ENCODE assay signal across 31 cellular contexts in genomic region chr18:48569915-48570264, GRCh38. TPM values are rescaled to one million over a fixed set of nuclear protein-coding genes. Genes with fewer than 3 reads are reported as not detected.
DNase-seq lines count a peak whose midpoint lies in the region; ATAC-seq and TF ChIP-seq lines count a peak whose summit lies in the region.
"Had no signal": no experiment of that assay in that cellular context is flagged by ENCODE, and none has a peak within 500 bp of the region (broad histone marks: within the 10 kb centered on the region; RNA-seq: fewer than 3 reads in every experiment).

No MANE protein-coding gene starts in this region.

- no peaks in the 10 kb centered on the region for H3K27me3 ChIP-seq in right lobe of liver
- H3K27me3 ChIP-seq: neutrophil, stomach, tibial nerve had no signal

- intact Hi-C loops in right lobe of liver (cut with DNase I) = no loop called here

- H3K4me1 ChIP-seq in right lobe of liver = peaks cover 0 to 55% (median 26%) of the 10 kb centered on the region in 4 donors

- no peaks in the 10 kb centered on the region for H3K36me3 ChIP-seq in right lobe of liver
- H3K36me3 ChIP-seq: left ventricle myocardium inferior, neutrophil, stomach, tibial nerve had no signal

- peaks cover 8% of the 10 kb centered on the region for H3K36me3 Mint-ChIP-seq in type B pancreatic cell

- peak in 2 of 4 donors; percentile 5 to 33 for ATAC-seq in right lobe of liver
- ATAC-seq in HG03354 (IDR thresholded peaks at IDR 0.05; ENCODE audit: poor library complexity, severe bottlenecking, unreplicated experiment) = no peak
- ATAC-seq: activated CD4-positive, CD25-positive, alpha-beta regulatory T cell treated with anti-CD3 and anti-CD28 coated beads, Interleukin-2, amount 50 U/mL, for 24 hours; activated T-cell treated with anti-CD3 and anti-CD28 coated beads, Interleukin-2, amount 50 U/mL, for 72 hours; effector memory CD8-positive, alpha-beta T cell; esophagus mucosa; GM23338; Right ventricle myocardium inferior; sciatic nerve; SK-N-SH treated with all-trans-retinoic acid at 6 μM for 48 hours; T-helper 17 cell had no signal

- no peaks in the 10 kb centered on the region for H3K27me3 Mint-ChIP-seq in type B pancreatic cell
- H3K27me3 Mint-ChIP-seq: progenitor cell of endocrine pancreas had no signal

- no peak for TF ChIP-seq POLR2A in right lobe of liver (IDR thresholded peaks at IDR 0.05)

- H3K27ac Mint-ChIP-seq in type B pancreatic cell = peak overlapping the region; percentile 15
- H3K27ac Mint-ChIP-seq: activated T-cell treated with anti-CD3 and anti-CD28 coated beads, Interleukin-2, amount 50 U/mL, for 72 hours; effector memory CD8-positive, alpha-beta T cell; GM23338; IgD-negative memory B cell; progenitor cell of endocrine pancreas; T-helper 17 cell had no signal

- H3K9me3 ChIP-seq in right lobe of liver = no peaks in the 10 kb centered on the region
- H3K9me3 ChIP-seq: left ventricle myocardium inferior, neutrophil, stomach, tibial nerve had no signal

- peaks cover 5% of the 10 kb centered on the region for H3K9me3 Mint-ChIP-seq in type B pancreatic cell
- H3K9me3 Mint-ChIP-seq: activated T-cell treated with anti-CD3 and anti-CD28 coated beads, Interleukin-2, amount 50 U/mL, for 72 hours; effector memory CD8-positive, alpha-beta T cell had no signal

- peak overlapping the region in 2 of 3 donors; percentile 60 to 65 for H3K27ac ChIP-seq in right lobe of liver
- H3K27ac ChIP-seq: 22Rv1, left ventricle myocardium inferior, neutrophil, stomach had no signal

- H3K4me3 ChIP-seq in right lobe of liver = no peak overlapping the region
- H3K4me3 ChIP-seq: GM23338, left ventricle myocardium inferior, stomach, tibial nerve had no signal

- DNase-seq in NCI-H1092 treated with DMSO at 0.1 percent for 48 hours (lab: John Stamatoyannopoulos, UW) = peak; percentile 32
- no peak for DNase-seq in NCI-H1092 (lab: John Stamatoyannopoulos, UW)
- DNase-seq in NCI-H748 treated with DMSO at 0.1 percent for 48 hours (lab: John Stamatoyannopoulos, UW) = peak; percentile 36
- DNase-seq in right lobe of liver = peak in 2 of 3 donors; percentile 52 to 63
- DNase-seq in type B pancreatic cell (ENCODE audit: extremely low spot score, unreplicated experiment) = no peak
- DNase-seq in OCI-M2 (lab: John Stamatoyannopoulos, UW; ENCODE audit: unreplicated experiment) = no peak
- no peak for DNase-seq in activated T-cell treated with anti-CD3 and anti-CD28 coated beads for 4 hours
- DNase-seq: activated CD4-positive, alpha-beta T cell treated with anti-CD3 and anti-CD28 coated beads, Interleukin-2, amount 50 U/mL, for 4 hours; activated T-cell treated with anti-CD3 and anti-CD28 coated beads, Interleukin-2, amount 50 U/mL, for 72 hours; Calu3; effector memory CD8-positive, alpha-beta T cell; glutamatergic neuron; left ventricle myocardium inferior; NCI-H1930; NCI-H446; stimulated activated CD4-positive, alpha-beta T cell treated with anti-CD3 and anti-CD28 coated beads, Interleukin-12 subunit alpha, Interleukin-12 subunit beta, amount 100 ng/mL, for 4 hours; stimulated activated CD4-positive, alpha-beta T cell treated with anti-CD3 and anti-CD28 coated beads, Interleukin-4, amount 100 ng/mL, for 1 hour; stomach; T-helper 17 cell had no signal

- WGBS in right lobe of liver (ENCODE audit: insufficient coverage, low coverage, low lambda C conversion rate, missing lambda C conversion rate) = 39% methylated on average over 4 of the region's 4 CpGs

- TF ChIP-seq CTCF in right lobe of liver (IDR thresholded peaks at IDR 0.05) (no peak), type B pancreatic cell (conservative IDR thresholded peaks at IDR 0.05) (no peak)

- peak overlapping the region; percentile 15 for H3K4me3 Mint-ChIP-seq in type B pancreatic cell
- H3K4me3 Mint-ChIP-seq: activated T-cell treated with anti-CD3 and anti-CD28 coated beads, Interleukin-2, amount 50 U/mL, for 72 hours; effector memory CD8-positive, alpha-beta T cell; GM23338; IgD-negative memory B cell; T-helper 17 cell had no signal

- peaks cover 54% of the 10 kb centered on the region for H3K4me1 Mint-ChIP-seq in type B pancreatic cell (ENCODE audit: unreplicated experiment)
- H3K4me1 Mint-ChIP-seq: T-helper 17 cell had no signal

RNA-seq across cellular contexts. Expression of gene CTIF, which starts 31.1 kb away (rescaled TPM):
- total RNA-seq in right lobe of liver (10 to 100 TPM; 29.0 to 60.6 (median 43.1) TPM), type B pancreatic cell (ENCODE audit: low replicate concordance) (37.9 and 48.5 TPM in 2 replicates)

Comparison
In these comparisons a context has a peak if more than half of its experiments do, and no peak if none do; other contexts are left out.
1. DNase-seq: peak in NCI-H1092 treated with DMSO at 0.1 percent for 48 hours (single experiment), NCI-H748 treated with DMSO at 0.1 percent for 48 hours (single experiment) and right lobe of liver (2 of 3); none in NCI-H1092 (single experiment), type B pancreatic cell (single experiment), OCI-M2 (single experiment) and activated T-cell treated with anti-CD3 and anti-CD28 coated beads for 4 hours (single experiment).